Comparison of ENCODE assay signal across 2 cellular contexts in genomic region chr5:76446776-76447175, GRCh38.
TF ChIP-seq lines count a peak whose summit lies in the region.

No MANE protein-coding gene starts in this region.

TF ChIP-seq in GM23338, 12 proteins besides CTCF, POLR2A, EP300 and RAD21 (continued from another document):
- TF ChIP-seq REST (IDR thresholded peaks at IDR 0.05; ENCODE audit: unreplicated experiment): no peak
- no peak for TF ChIP-seq STAT1 (IDR thresholded peaks at IDR 0.05; ENCODE audit: unreplicated experiment)
- TF ChIP-seq EZH2phosphoT487 (IDR thresholded peaks at IDR 0.05; ENCODE audit: unreplicated experiment): no peak
- no peak for TF ChIP-seq NANOG (IDR thresholded peaks at IDR 0.05; ENCODE audit: borderline replicate concordance)
- no peak for TF ChIP-seq ZNF331 (CRISPR knock-in tag; IDR thresholded peaks at IDR 0.05; ENCODE audit: low read depth)
- no peak for TF ChIP-seq JUNB (IDR thresholded peaks at IDR 0.05; ENCODE audit: unreplicated experiment)

TF ChIP-seq in HepG2, 621 proteins besides CTCF, POLR2A, EP300 and RAD21 (continued from another document):
- TF ChIP-seq ZNF605 (CRISPR knock-in tag; IDR thresholded peaks at IDR 0.05): no peak
- TF ChIP-seq MTF2 (CRISPR knock-in tag; IDR thresholded peaks at IDR 0.05; ENCODE audit: borderline replicate concordance): no peak
- TF ChIP-seq SYNCRIP (IDR thresholded peaks at IDR 0.05; ENCODE audit: insufficient read depth, low read depth, low read length): no peak
- no peak for TF ChIP-seq KMT2B (CRISPR knock-in tag; IDR thresholded peaks at IDR 0.05)
TF ChIP-seq in HepG2: peak in this region for 0.
